16 cellular contexts compared by ENCODE assay signal in the genomic region with DNA sequence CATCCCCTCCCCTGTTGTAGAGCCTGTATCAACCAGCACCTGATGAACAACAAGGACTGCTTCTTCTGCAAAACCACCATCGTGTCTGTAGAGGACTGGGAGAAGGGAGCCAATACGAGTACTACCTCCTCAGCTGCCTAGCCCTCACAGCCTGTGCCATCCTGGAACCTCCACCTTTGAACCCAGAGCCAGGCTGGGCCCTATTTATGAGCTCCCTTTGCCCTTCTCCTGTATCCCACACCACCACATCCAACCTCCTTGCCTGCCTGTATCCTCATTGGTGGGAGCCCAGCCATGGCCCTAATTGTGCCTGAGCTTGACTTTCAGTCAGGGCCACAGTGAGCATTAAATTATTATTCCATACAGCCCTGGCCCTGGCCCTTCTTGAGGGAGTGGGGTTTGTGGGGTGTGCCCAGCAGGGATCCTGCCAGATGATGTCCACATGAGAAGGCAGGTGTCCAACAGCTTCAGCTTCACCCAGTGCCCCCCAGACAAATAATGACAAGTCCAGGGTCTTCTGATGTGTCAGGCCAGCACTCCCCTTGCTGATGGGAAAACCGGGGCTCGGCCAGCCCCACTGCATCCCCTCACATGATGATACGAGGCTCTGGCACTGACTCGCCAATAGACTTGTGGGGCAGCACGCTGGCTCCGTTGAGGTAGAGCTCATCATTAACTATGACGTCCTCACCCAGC. TPM values are rescaled to one million over a fixed set of nuclear protein-coding genes. Genes with fewer than 3 reads are reported as not detected.
A peak's percentile ranks its signal among the peaks of the same experiment; 100 is the strongest.
DNase-seq lines count a peak whose midpoint lies in the region; ATAC-seq, FAIRE-seq and TF ChIP-seq lines count a peak whose summit lies in the region.
"Had no signal": no experiment of that assay in that cellular context is flagged by ENCODE, and none has a peak within 500 bp of the region (broad histone marks: within the 10 kb centered on the region; RNA-seq: fewer than 3 reads in every experiment).

No MANE protein-coding gene starts in this region.

- no peak overlapping the region for H3K27ac ChIP-seq in endothelial cell of umbilical vein (ENCODE audit: insufficient read depth, low read depth, low read length)
- no peak overlapping the region for H3K27ac ChIP-seq in small intestine (ENCODE audit: low read depth in 1 of 2, low read length in 1 of 2)
- H3K27ac ChIP-seq: ascending aorta, psoas muscle had no signal

- ATAC-seq in GM21786 (IDR thresholded peaks at IDR 0.05; ENCODE audit: unreplicated experiment) (no peak), HG03442 (IDR thresholded peaks at IDR 0.05; ENCODE audit: unreplicated experiment) (no peak)
- ATAC-seq: psoas muscle had no signal

- intact Hi-C loops in endothelial cell of umbilical vein (cut with micrococcal nuclease), result loop anchor here (10.0 kb wide), 1 partner anchor 363 kb away; the partner anchor contains the start of gene RBM5

- peak overlapping the region; percentile 26 for H3K4me3 Mint-ChIP-seq in activated naive CD4-positive, alpha-beta T cell treated with anti-CD3 and anti-CD28 coated beads, Interleukin-2, amount 10 ng/mL, durations not matched to agents 7 days and 5 days
- peak overlapping the region in 2 of 4 donors; percentile 32 to 93 for H3K4me3 Mint-ChIP-seq in IgD-negative memory B cell

- H3K4me3 ChIP-seq in endothelial cell of umbilical vein (replicated peaks in 1 of 3; ENCODE audit: insufficient read depth in 1 of 3, low read depth in 1 of 3, low read length in 3 of 3) (no peak overlapping the region), small intestine (ENCODE audit: low read depth in 1 of 2, low read length in 2 of 2) (no peak overlapping the region)
- H3K4me3 ChIP-seq: ascending aorta, Peyer's patch, psoas muscle had no signal

- peaks cover 13% of the 10 kb centered on the region for H3K79me2 ChIP-seq in endothelial cell of umbilical vein (ENCODE audit: control insufficient read depth, insufficient read depth, low read length)

- FAIRE-seq in endothelial cell of umbilical vein (lab: Jason Lieb, UNC) (no peak), small intestine (lab: Jason Lieb, UNC) (no peak)

- POLR2A ChIA-PET in endothelial cell of umbilical vein (lab: Charles Lee), result no interaction called here

- H3K9me3 ChIP-seq in endothelial cell of umbilical vein (replicated peaks; ENCODE audit: control insufficient read depth, insufficient read depth, low read length) (no peaks in the 10 kb centered on the region), small intestine (ENCODE audit: control insufficient read depth, low read depth) (no peaks in the 10 kb centered on the region)
- H3K9me3 ChIP-seq: ascending aorta, Peyer's patch, psoas muscle had no signal

- peak overlapping the region; percentile 56 for H3K27ac Mint-ChIP-seq in activated naive CD4-positive, alpha-beta T cell treated with anti-CD3 and anti-CD28 coated beads, Interleukin-2, amount 10 ng/mL, durations not matched to agents 7 days and 5 days
- peak overlapping the region; percentile 81 to 100 (median 94) for H3K27ac Mint-ChIP-seq in IgD-negative memory B cell

- H3K9me1 ChIP-seq in endothelial cell of umbilical vein (replicated peaks; ENCODE audit: control insufficient read depth, extremely low read depth, insufficient read depth, low read length), result no peaks in the 10 kb centered on the region

- H3K36me3 ChIP-seq in endothelial cell of umbilical vein (ENCODE audit: control insufficient read depth in 2 of 2, extremely low read depth in 1 of 2, insufficient read depth in 2 of 2, low read length in 2 of 2) (peaks cover 3 to 25% of the 10 kb centered on the region in 2 experiments), small intestine (ENCODE audit: control insufficient read depth in 2 of 2, insufficient read depth in 2 of 2, low read length in 2 of 2) (no peaks in the 10 kb centered on the region)

- H3K4me1 ChIP-seq in endothelial cell of umbilical vein (ENCODE audit: control insufficient read depth, extremely low read depth, insufficient read depth, low read length) (peaks cover 19% of the 10 kb centered on the region), small intestine (ENCODE audit: control insufficient read depth in 2 of 2, insufficient read depth in 1 of 2, low read depth in 1 of 2, low read length in 1 of 2) (no peaks in the 10 kb centered on the region)

- no peaks in the 10 kb centered on the region for H4K20me1 ChIP-seq in endothelial cell of umbilical vein (replicated peaks; ENCODE audit: control insufficient read depth, extremely low read depth, insufficient read depth, low read length)

- CTCF ChIA-PET in activated naive CD4-positive, alpha-beta T cell treated with anti-CD3 and anti-CD28 coated beads, Interleukin-2, amount 10 ng/mL, durations not matched to agents 7 days and 5 days (lab: Charles Lee), result interaction anchor here (0.9 to 1.9 kb wide), 3 partner anchors 8 to 182 kb away, joined by 3 to 8 read pairs (median 3); no protein-coding TSS in a partner anchor
- CTCF ChIA-PET in endothelial cell of umbilical vein (lab: Charles Lee), result interaction anchor here (1.0 kb wide), 1 partner anchor 118 kb away, joined by 3 read pairs; no protein-coding TSS in a partner anchor

- no peak for TF ChIP-seq POLR2A in endothelial cell of umbilical vein (IDR thresholded peaks at IDR 0.05; ENCODE audit: low read depth, low read length)

- H3K27me3 Mint-ChIP-seq in activated naive CD4-positive, alpha-beta T cell treated with anti-CD3 and anti-CD28 coated beads, Interleukin-2, amount 10 ng/mL, durations not matched to agents 7 days and 5 days, result peaks cover 11% of the 10 kb centered on the region
- no peaks in the 10 kb centered on the region for H3K27me3 Mint-ChIP-seq in IgD-negative memory B cell

- peaks cover 26% of the 10 kb centered on the region for H3K36me3 Mint-ChIP-seq in activated naive CD4-positive, alpha-beta T cell treated with anti-CD3 and anti-CD28 coated beads, Interleukin-2, amount 10 ng/mL, durations not matched to agents 7 days and 5 days
- H3K36me3 Mint-ChIP-seq in IgD-negative memory B cell, result no peaks in the 10 kb centered on the region

- no peak for DNase-seq in activated naive CD4-positive, alpha-beta T cell treated with anti-CD3 and anti-CD28 coated beads, Interleukin-2, amount 10 ng/mL, durations not matched to agents 7 days and 5 days
- no peak for DNase-seq in activated naive CD4-positive, alpha-beta T cell treated with Interleukin-2 at 50 U/mL for 16 hours
- DNase-seq in endothelial cell of umbilical vein (ENCODE audit: low read depth, low spot score) (no peak), small intestine (peak; percentile 43), T-helper 9 cell (no peak)
- DNase-seq: DMS79 treated with DMSO at 0.1 percent for 48 hours, NCI-H1694, NCI-H510A treated with DMSO at 0.1 percent for 48 hours had no signal

- BruUV-seq in endothelial cell of umbilical vein (replicated peaks; lab: Mats Ljungman, UMichigan), result TSS peak; percentile 3

- H3K9ac ChIP-seq in endothelial cell of umbilical vein (replicated peaks; ENCODE audit: extremely low read depth, insufficient read depth, low read length), result no peak overlapping the region

- H3K9me3 Mint-ChIP-seq in activated naive CD4-positive, alpha-beta T cell treated with anti-CD3 and anti-CD28 coated beads, Interleukin-2, amount 10 ng/mL, durations not matched to agents 7 days and 5 days, result no peaks in the 10 kb centered on the region
- no peaks in the 10 kb centered on the region for H3K9me3 Mint-ChIP-seq in IgD-negative memory B cell

- no peak for TF ChIP-seq CTCF in endothelial cell of umbilical vein (IDR thresholded peaks at IDR 0.05; ENCODE audit: extremely low read depth in 1 of 2, insufficient read depth in 1 of 2, low read depth in 1 of 2, low read length in 2 of 2)

- H3K4me1 Mint-ChIP-seq in activated naive CD4-positive, alpha-beta T cell treated with anti-CD3 and anti-CD28 coated beads, Interleukin-2, amount 10 ng/mL, durations not matched to agents 7 days and 5 days, result peaks cover 52% of the 10 kb centered on the region
- peaks cover 21 to 35% (median 21%) of the 10 kb centered on the region in 3 donors for H3K4me1 Mint-ChIP-seq in IgD-negative memory B cell

- H3K4me2 ChIP-seq in endothelial cell of umbilical vein (ENCODE audit: insufficient read depth, low read length), result no peak overlapping the region

- dilution Hi-C loops in endothelial cell of umbilical vein (cut with MboI; ENCODE audit: extremely low pct_ligation_motif_present, low sequenced_read_pairs), result no loop called here

- H2AFZ ChIP-seq in endothelial cell of umbilical vein (ENCODE audit: low read depth, low read length), result no peak overlapping the region

- 65 to 82% (median 72%) methylated on average over 9 of the region's 9 CpGs for WGBS in small intestine, 3 donors

- H3K27me3 ChIP-seq in endothelial cell of umbilical vein (ENCODE audit: control insufficient read depth in 2 of 2, insufficient read depth in 2 of 2, low read length in 2 of 2) (no peaks in the 10 kb centered on the region), small intestine (ENCODE audit: control insufficient read depth in 2 of 2, insufficient read depth in 2 of 2, low read length in 2 of 2) (no peaks in the 10 kb centered on the region)
- H3K27me3 ChIP-seq: ascending aorta, dorsolateral prefrontal cortex, Peyer's patch had no signal

RNA-seq across cellular contexts. Expression of gene AMIGO3, which starts 1.8 kb away (rescaled TPM):
- polyA plus RNA-seq in IgD-negative memory B cell (1.5 TPM), endothelial cell of umbilical vein (0.21 and 1.2 TPM in 2 replicates), small intestine (under 1 TPM in 2 of 3 donors, not detected in 1; 0.81 to 0.84 TPM)
- total RNA-seq in endothelial cell of umbilical vein, result 0.21 TPM in 1 of 2 replicates, not detected in the other
- polyA plus RNA-seq in endothelial cell of umbilical vein (2011; cell fraction: cytosol; rRNA removed), result 0.38 TPM in 1 of 2 replicates, not detected in the other
- 2.6 and 4.0 TPM in 2 replicates for polyA plus RNA-seq in endothelial cell of umbilical vein (2011; cell fraction: nucleus; rRNA removed)
- 0.07 and 0.49 TPM in 2 replicates for polyA plus RNA-seq in endothelial cell of umbilical vein (2012)
- not detected in 2 replicates for polyA minus RNA-seq in endothelial cell of umbilical vein
- 1.2 TPM for polyA minus RNA-seq in endothelial cell of umbilical vein (2011; cell fraction: cytosol; rRNA and poly(A)+ RNA removed)
- polyA minus RNA-seq in endothelial cell of umbilical vein (2011; cell fraction: nucleus; rRNA and poly(A)+ RNA removed), result 0.53 and 7.4 TPM in 2 replicates
- total RNA-seq: urinary bladder had no signal

RNA-seq across cellular contexts. Expression of gene GMPPB, which starts 2.4 kb away (rescaled TPM):
- 27.5 TPM for polyA plus RNA-seq in IgD-negative memory B cell
- 52.5 and 54.5 TPM in 2 replicates for total RNA-seq in endothelial cell of umbilical vein
- polyA plus RNA-seq in endothelial cell of umbilical vein, result 61.2 and 62.0 TPM in 2 replicates
- polyA plus RNA-seq in endothelial cell of umbilical vein (2011; cell fraction: cytosol; rRNA removed), result 39.3 and 44.5 TPM in 2 replicates
- polyA plus RNA-seq in endothelial cell of umbilical vein (2011; cell fraction: nucleus; rRNA removed), result 55.6 and 60.5 TPM in 2 replicates
- polyA plus RNA-seq in endothelial cell of umbilical vein (2012), result 28.8 and 32.8 TPM in 2 replicates
- 44.0 and 55.3 TPM in 2 replicates for polyA minus RNA-seq in endothelial cell of umbilical vein
- polyA minus RNA-seq in endothelial cell of umbilical vein (2011; cell fraction: cytosol; rRNA and poly(A)+ RNA removed), result 12.7 TPM
- polyA minus RNA-seq in endothelial cell of umbilical vein (2011; cell fraction: nucleus; rRNA and poly(A)+ RNA removed), result 26.7 and 32.8 TPM in 2 replicates
- polyA plus RNA-seq in small intestine, result 10 to 100 TPM; 18.1 to 47.1 (median 22.4) TPM

RNA-seq across cellular contexts. Expression of gene RNF123, which starts 32.0 kb away (rescaled TPM):
- polyA plus RNA-seq in IgD-negative memory B cell (19.7 TPM), endothelial cell of umbilical vein (59.3 and 67.2 TPM in 2 replicates), small intestine (10 to 100 TPM; 31.7 to 59.9 (median 42.7) TPM)
- 43.4 and 51.0 TPM in 2 replicates for total RNA-seq in endothelial cell of umbilical vein
- 33.3 and 36.7 TPM in 2 replicates for polyA plus RNA-seq in endothelial cell of umbilical vein (2011; cell fraction: cytosol; rRNA removed)
- 121 and 157 TPM in 2 replicates for polyA plus RNA-seq in endothelial cell of umbilical vein (2011; cell fraction: nucleus; rRNA removed)
- 21.4 and 22.2 TPM in 2 replicates for polyA plus RNA-seq in endothelial cell of umbilical vein (2012)
- polyA minus RNA-seq in endothelial cell of umbilical vein, result 58.4 and 66.9 TPM in 2 replicates
- 39.3 TPM for polyA minus RNA-seq in endothelial cell of umbilical vein (2011; cell fraction: cytosol; rRNA and poly(A)+ RNA removed)
- 44.3 and 55.8 TPM in 2 replicates for polyA minus RNA-seq in endothelial cell of umbilical vein (2011; cell fraction: nucleus; rRNA and poly(A)+ RNA removed)

RNA-seq across cellular contexts. Expression of gene MST1, which starts 32.0 kb away (rescaled TPM):
- 1.3 TPM for polyA plus RNA-seq in IgD-negative memory B cell
- total RNA-seq in endothelial cell of umbilical vein, result 6.1 and 8.7 TPM in 2 replicates
- polyA plus RNA-seq in endothelial cell of umbilical vein, result 15.3 and 17.5 TPM in 2 replicates
- polyA plus RNA-seq in endothelial cell of umbilical vein (2011; cell fraction: cytosol; rRNA removed), result 2.3 and 3.7 TPM in 2 replicates
- 88.4 and 130 TPM in 2 replicates for polyA plus RNA-seq in endothelial cell of umbilical vein (2011; cell fraction: nucleus; rRNA removed)
- polyA plus RNA-seq in endothelial cell of umbilical vein (2012), result 5.2 and 7.7 TPM in 2 replicates
- polyA minus RNA-seq in endothelial cell of umbilical vein, result 3.9 and 8.2 TPM in 2 replicates
- 3.5 TPM for polyA minus RNA-seq in endothelial cell of umbilical vein (2011; cell fraction: cytosol; rRNA and poly(A)+ RNA removed)
- 7.8 and 15.7 TPM in 2 replicates for polyA minus RNA-seq in endothelial cell of umbilical vein (2011; cell fraction: nucleus; rRNA and poly(A)+ RNA removed)
- polyA plus RNA-seq in small intestine, result 100 to 1,000 TPM; 157 to 458 (median 212) TPM

RNA-seq across cellular contexts. Expression of gene APEH, which starts 47.2 kb away (rescaled TPM):
- polyA plus RNA-seq in IgD-negative memory B cell (84.5 TPM), endothelial cell of umbilical vein (74.3 and 74.8 TPM in 2 replicates), small intestine (10 to 100 TPM; 66.2 to 83.0 (median 80.7) TPM)
- 68.2 and 77.9 TPM in 2 replicates for total RNA-seq in endothelial cell of umbilical vein
- polyA plus RNA-seq in endothelial cell of umbilical vein (2011; cell fraction: cytosol; rRNA removed), result 59.0 and 62.5 TPM in 2 replicates
- polyA plus RNA-seq in endothelial cell of umbilical vein (2011; cell fraction: nucleus; rRNA removed), result 103 and 123 TPM in 2 replicates
- polyA plus RNA-seq in endothelial cell of umbilical vein (2012), result 58.7 and 62.8 TPM in 2 replicates
- polyA minus RNA-seq in endothelial cell of umbilical vein, result 97.1 and 102 TPM in 2 replicates
- 160 TPM for polyA minus RNA-seq in endothelial cell of umbilical vein (2011; cell fraction: cytosol; rRNA and poly(A)+ RNA removed)
- polyA minus RNA-seq in endothelial cell of umbilical vein (2011; cell fraction: nucleus; rRNA and poly(A)+ RNA removed), result 38.7 and 41.6 TPM in 2 replicates
